In genomic region chr1:221522440-221523050, GRCh38 we compare ENCODE assay signal across 16 cellular contexts.
A peak's percentile ranks its signal among the peaks of the same experiment; 100 is the strongest.
DNase-seq lines count a peak whose midpoint lies in the region; ATAC-seq and TF ChIP-seq lines count a peak whose summit lies in the region.
"Had no signal": no experiment of that assay in that cellular context is flagged by ENCODE, and none has a peak within 500 bp of the region (broad histone marks: within the 10 kb centered on the region; RNA-seq: fewer than 3 reads in every experiment).

No MANE protein-coding gene starts in this region.

- H3K36me3 Mint-ChIP-seq in effector memory CD8-positive, alpha-beta T cell (ENCODE audit: insufficient read depth), result peaks cover 2% of the 10 kb centered on the region
- H3K36me3 Mint-ChIP-seq in activated naive CD8-positive, alpha-beta T cell treated with anti-CD3 and anti-CD28 coated beads, Interleukin-2, amount 50 U/mL, for 24 hours (ENCODE audit: low read depth), result no peaks in the 10 kb centered on the region
- H3K36me3 Mint-ChIP-seq: CD8-positive, alpha-beta T cell had no signal

- BruUV-seq in IMR-90 (replicated peaks; lab: Mats Ljungman, UMichigan), result no TSS peak

- H3K9me3 ChIP-seq in IMR-90 (ENCODE audit: control insufficient read depth, insufficient read depth, low read length) (no peaks in the 10 kb centered on the region), osteoblast (ENCODE audit: low read depth, low read length) (no peaks in the 10 kb centered on the region)
- H3K9me3 ChIP-seq: MG63, Peyer's patch had no signal

- H3K36me3 ChIP-seq in IMR-90 (ENCODE audit: control insufficient read depth, insufficient read depth, low read length), result no peaks in the 10 kb centered on the region
- no peaks in the 10 kb centered on the region for H3K36me3 ChIP-seq in osteoblast (ENCODE audit: insufficient read depth, low read length)
- H3K36me3 ChIP-seq: MG63, Peyer's patch had no signal

- H3K9me3 Mint-ChIP-seq in effector memory CD8-positive, alpha-beta T cell, result no peaks in the 10 kb centered on the region
- H3K9me3 Mint-ChIP-seq in activated naive CD8-positive, alpha-beta T cell treated with anti-CD3 and anti-CD28 coated beads, Interleukin-2, amount 50 U/mL, for 24 hours, result no peaks in the 10 kb centered on the region
- H3K9me3 Mint-ChIP-seq: CD8-positive, alpha-beta T cell had no signal

- H4K5ac ChIP-seq in IMR-90 (ENCODE audit: low read depth, low read length), result no peak overlapping the region

- H3K79me2 ChIP-seq in osteoblast (ENCODE audit: insufficient read depth, low read length), result no peaks in the 10 kb centered on the region

- H2BK15ac ChIP-seq in IMR-90 (ENCODE audit: low read depth, low read length), result no peak overlapping the region

- H2AK5ac ChIP-seq in IMR-90 (ENCODE audit: low read depth, low read length), result no peak overlapping the region

- no peak overlapping the region for H3K9ac ChIP-seq in IMR-90 (ENCODE audit: low read depth, low read length)

- peaks cover 8 to 16% of the 10 kb centered on the region in 2 donors for H3K4me1 Mint-ChIP-seq in effector memory CD8-positive, alpha-beta T cell (ENCODE audit: low read depth in 2 of 2)
- peaks cover 2% of the 10 kb centered on the region for H3K4me1 Mint-ChIP-seq in activated naive CD8-positive, alpha-beta T cell treated with anti-CD3 and anti-CD28 coated beads, Interleukin-2, amount 50 U/mL, for 24 hours

- no peak overlapping the region for H3K14ac ChIP-seq in IMR-90 (replicated peaks; ENCODE audit: low read depth, low read length)

- no peak overlapping the region for H2AFZ ChIP-seq in IMR-90 (replicated peaks; ENCODE audit: low read length, poor library complexity)
- peak overlapping the region; percentile 31 for H2AFZ ChIP-seq in osteoblast (ENCODE audit: low read length)

- no peak for TF ChIP-seq RAD21 in IMR-90 (IDR thresholded peaks at IDR 0.05; ENCODE audit: low read length)

- peaks cover 0 to 5% of the 10 kb centered on the region in 2 donors for H3K27me3 Mint-ChIP-seq in effector memory CD8-positive, alpha-beta T cell
- H3K27me3 Mint-ChIP-seq in activated naive CD8-positive, alpha-beta T cell treated with anti-CD3 and anti-CD28 coated beads, Interleukin-2, amount 50 U/mL, for 24 hours, result no peaks in the 10 kb centered on the region

- CTCF ChIA-PET in IMR-90 (lab: Yijun Ruan, JAX), result interaction anchor here (0.6 kb wide), 1 partner anchor 39 kb away, joined by 3 read pairs; no protein-coding TSS in a partner anchor

- H4K91ac ChIP-seq in IMR-90 (ENCODE audit: insufficient read depth, low read depth, low read length), result no peak overlapping the region

- dilution Hi-C loops in IMR-90 (cut with HindIII; ENCODE audit: low sequenced_read_pairs, unreplicated experiment), result no loop called here

- no peak overlapping the region for H3K4me3 Mint-ChIP-seq in effector memory CD8-positive, alpha-beta T cell
- no peak overlapping the region for H3K4me3 Mint-ChIP-seq in activated naive CD8-positive, alpha-beta T cell treated with anti-CD3 and anti-CD28 coated beads, Interleukin-2, amount 50 U/mL, for 24 hours
- H3K4me3 Mint-ChIP-seq: CD8-positive, alpha-beta T cell had no signal

- H3K4me3 ChIP-seq in AG10803 (ENCODE audit: low read length), result no peak overlapping the region
- no peak overlapping the region for H3K4me3 ChIP-seq in IMR-90 (ENCODE audit: insufficient read depth, low read depth, low read length)
- H3K4me3 ChIP-seq in osteoblast (ENCODE audit: insufficient read depth, low read length), result no peak overlapping the region
- H3K4me3 ChIP-seq: MG63, Peyer's patch had no signal

- no peaks in the 10 kb centered on the region for H3K27me3 ChIP-seq in IMR-90 (ENCODE audit: control insufficient read depth, insufficient read depth, low read length)
- H3K27me3 ChIP-seq in osteoblast (ENCODE audit: insufficient read depth, low read length), result no peaks in the 10 kb centered on the region
- H3K27me3 ChIP-seq: MG63, Peyer's patch had no signal

- no peak for TF ChIP-seq CTCF in AG10803 (conservative IDR thresholded peaks at IDR 0.05; ENCODE audit: low read length)
- TF ChIP-seq CTCF in IMR-90 (conservative IDR thresholded peaks at IDR 0.05; ENCODE audit: low read depth, low read length), result no peak
- no peak for TF ChIP-seq CTCF in osteoblast (IDR thresholded peaks at IDR 0.05; ENCODE audit: extremely low read depth, low read depth, low read length)

- H3K9me1 ChIP-seq in IMR-90 (ENCODE audit: insufficient read depth, low read length), result no peaks in the 10 kb centered on the region

- no peak overlapping the region for H3K23ac ChIP-seq in IMR-90 (ENCODE audit: low read depth, low read length)

- no peak overlapping the region for H2AK9ac ChIP-seq in IMR-90 (replicated peaks; ENCODE audit: low read depth, low read length, poor library complexity)

- no peak overlapping the region for H2BK20ac ChIP-seq in IMR-90 (ENCODE audit: low read depth, low read length)

- H3K18ac ChIP-seq in IMR-90 (ENCODE audit: low read depth, low read length), result no peak overlapping the region

- H2BK5ac ChIP-seq in IMR-90 (ENCODE audit: low read depth, low read length, poor library complexity, severe bottlenecking), result no peak overlapping the region

- WGBS in IMR-90 (ENCODE audit: extremely low coverage in 2 of 2, insufficient read length in 1 of 2), 2 experiments, result no CpG with 5 or more reads among the region's 3 CpGs

- H2BK120ac ChIP-seq in IMR-90 (ENCODE audit: low read depth, low read length), result no peak overlapping the region

- in situ Hi-C loops in IMR-90 (cut with MboI; ENCODE audit: low sequenced_read_pairs), result no loop called here

- H4K20me1 ChIP-seq in IMR-90 (ENCODE audit: insufficient read depth, low read length) (no peaks in the 10 kb centered on the region), osteoblast (ENCODE audit: insufficient read depth, low read length) (no peaks in the 10 kb centered on the region)

- H3K4me2 ChIP-seq in IMR-90 (ENCODE audit: low read depth, low read length) (no peak overlapping the region), osteoblast (ENCODE audit: insufficient read depth, low read length) (no peak overlapping the region)

- no peak overlapping the region for H3K56ac ChIP-seq in IMR-90 (ENCODE audit: extremely low read depth, insufficient read depth, low read length)

- H3K27ac ChIP-seq in IMR-90 (ENCODE audit: insufficient read depth, low read length) (no peak overlapping the region), osteoblast (ENCODE audit: low read depth, low read length) (no peak overlapping the region)
- H3K27ac ChIP-seq: Peyer's patch had no signal

- POLR2A ChIA-PET in IMR-90 (lab: Charles Lee; ENCODE audit: unreplicated experiment), result no interaction called here

- TF ChIP-seq POLR2A in IMR-90 (IDR thresholded peaks at IDR 0.05; ENCODE audit: low read depth, low read length), result no peak

- no peak overlapping the region for H4K8ac ChIP-seq in IMR-90 (ENCODE audit: low read depth in 2 of 2, low read length in 2 of 2)

- intact Hi-C loops in IMR-90 (cut with micrococcal nuclease), result no loop called here

- peak overlapping the region; percentile 69 to 80 for H3K27ac Mint-ChIP-seq in effector memory CD8-positive, alpha-beta T cell
- no peak overlapping the region for H3K27ac Mint-ChIP-seq in activated naive CD8-positive, alpha-beta T cell treated with anti-CD3 and anti-CD28 coated beads, Interleukin-2, amount 50 U/mL, for 24 hours
- H3K27ac Mint-ChIP-seq: CD8-positive, alpha-beta T cell had no signal

- ATAC-seq in IMR-90 (ENCODE audit: low read depth), result no peak
- ATAC-seq in effector memory CD8-positive, alpha-beta T cell (replicated peaks), result no peak
- ATAC-seq in activated naive CD8-positive, alpha-beta T cell treated with anti-CD3 and anti-CD28 coated beads, Interleukin-2, amount 50 U/mL, for 24 hours, result no peak
- ATAC-seq: CD8-positive, alpha-beta T cell had no signal

- no peaks in the 10 kb centered on the region for H3K79me1 ChIP-seq in IMR-90 (ENCODE audit: low read depth in 1 of 2, low read length in 2 of 2)

- H3K4me1 ChIP-seq in IMR-90 (ENCODE audit: control insufficient read depth, insufficient read depth, low read length) (no peaks in the 10 kb centered on the region), osteoblast (ENCODE audit: insufficient read depth, low read length) (no peaks in the 10 kb centered on the region)
- H3K4me1 ChIP-seq: Peyer's patch had no signal

- DNase-seq in AG10803 (ENCODE audit: low read depth), result peak; percentile 28
- DNase-seq in IMR-90, result peak; percentile 32
- DNase-seq in effector memory CD8-positive, alpha-beta T cell, result no peak
- DNase-seq in osteoblast (ENCODE audit: insufficient read length, low spot score, missing footprints), result no peak
- no peak for DNase-seq in stimulated activated CD8-positive, alpha-beta memory T cell treated with anti-CD3 and anti-CD28 coated beads, Interleukin-4, amount 100 ng/mL, for 48 hours
- no peak for DNase-seq in ecto neural progenitor cell (ENCODE audit: low spot score)
- DNase-seq in activated naive CD8-positive, alpha-beta T cell treated with anti-CD3 and anti-CD28 coated beads, Interleukin-2, amount 50 U/mL, for 24 hours, result no peak
- DNase-seq: CD8-positive, alpha-beta T cell; DMS79 treated with DMSO at 0.1 percent for 48 hours; KG1; MG63; NCI-H1105; NCI-H1694 treated with DMSO at 0.1 percent for 48 hours; NCI-H774; Peyer's patch; Right ventricle myocardium superior had no signal

- no peak overlapping the region for H3K4ac ChIP-seq in IMR-90 (ENCODE audit: low read depth, low read length)

TF ChIP-seq in IMR-90, 13 proteins besides CTCF, POLR2A, EP300 and RAD21 (continues in another document):
- TF ChIP-seq MXI1 (IDR thresholded peaks at IDR 0.05; ENCODE audit: borderline replicate concordance, low read depth, low read length) (no peak), RCOR1 (IDR thresholded peaks at IDR 0.05; ENCODE audit: insufficient replicate concordance, low read length) (no peak), NFE2L2 (IDR thresholded peaks at IDR 0.05; ENCODE audit: low read depth, low read length) (no peak), SMC3 (IDR thresholded peaks at IDR 0.05; ENCODE audit: low read depth, low read length) (no peak), RFX5 (IDR thresholded peaks at IDR 0.05; ENCODE audit: low read depth, low read length) (no peak), ELK1 (IDR thresholded peaks at IDR 0.05; ENCODE audit: borderline replicate concordance, low read depth, low read length) (no peak)

Comparison
In these comparisons a context has a peak if more than half of its experiments do, and no peak if none do; other contexts are left out.
1. DNase-seq: peak in AG10803 (single experiment) and IMR-90 (single experiment); none in effector memory CD8-positive, alpha-beta T cell (0 of 3), osteoblast (single experiment), stimulated activated CD8-positive, alpha-beta memory T cell treated with anti-CD3 and anti-CD28 coated beads, Interleukin-4, amount 100 ng/mL, for 48 hours (single experiment), ecto neural progenitor cell (single experiment) and activated naive CD8-positive, alpha-beta T cell treated with anti-CD3 and anti-CD28 coated beads, Interleukin-2, amount 50 U/mL, for 24 hours (single experiment).